16 cellular contexts compared by ENCODE assay signal in genomic region chr1:151159373-151159772, GRCh38. TPM values are rescaled to one million over a fixed set of nuclear protein-coding genes. Genes with fewer than 3 reads are reported as not detected.
DNase-seq lines count a peak whose midpoint lies in the region; ATAC-seq and TF ChIP-seq lines count a peak whose summit lies in the region.
"Had no signal": no experiment of that assay in that cellular context is flagged by ENCODE, and none has a peak within 500 bp of the region (broad histone marks: within the 10 kb centered on the region; RNA-seq: fewer than 3 reads in every experiment).

No MANE protein-coding gene starts in this region.

- peaks cover 74% of the 10 kb centered on the region for H3K4me1 Mint-ChIP-seq in CD8-positive, alpha-beta T cell (ENCODE audit: low read depth)
- peaks cover 67% of the 10 kb centered on the region for H3K4me1 Mint-ChIP-seq in activated CD8-positive, alpha-beta T cell treated with anti-CD3 and anti-CD28 coated beads, Interleukin-2, amount 10 ng/mL, durations not matched to agents 7 days and 5 days (ENCODE audit: low read depth)
- peaks cover 33 to 58% (median 48%) of the 10 kb centered on the region in 3 donors for H3K4me1 Mint-ChIP-seq in naive B cell

- H3K4me3 Mint-ChIP-seq in CD8-positive, alpha-beta T cell, result peak overlapping the region; percentile 97
- peak overlapping the region; percentile 16 for H3K4me3 Mint-ChIP-seq in activated CD8-positive, alpha-beta T cell treated with anti-CD3 and anti-CD28 coated beads, Interleukin-2, amount 10 ng/mL, durations not matched to agents 7 days and 5 days
- peak overlapping the region; percentile 0 to 100 (median 52) for H3K4me3 Mint-ChIP-seq in naive B cell

- peaks cover 55% of the 10 kb centered on the region for H3K36me3 Mint-ChIP-seq in CD8-positive, alpha-beta T cell
- peaks cover 47% of the 10 kb centered on the region for H3K36me3 Mint-ChIP-seq in activated CD8-positive, alpha-beta T cell treated with anti-CD3 and anti-CD28 coated beads, Interleukin-2, amount 10 ng/mL, durations not matched to agents 7 days and 5 days (ENCODE audit: low read depth)
- no peaks in the 10 kb centered on the region for H3K36me3 Mint-ChIP-seq in naive B cell

- H3K4me2 ChIP-seq in BLaER1, result peak overlapping the region; percentile 95

- H3K27ac Mint-ChIP-seq in CD8-positive, alpha-beta T cell, result peak overlapping the region; percentile 89
- peak overlapping the region; percentile 69 for H3K27ac Mint-ChIP-seq in activated CD8-positive, alpha-beta T cell treated with anti-CD3 and anti-CD28 coated beads, Interleukin-2, amount 10 ng/mL, durations not matched to agents 7 days and 5 days
- H3K27ac Mint-ChIP-seq in naive B cell, result peak overlapping the region in 5 of 6 donors; percentile 66 to 82 (median 78)

- H4K20me1 ChIP-seq in BLaER1, result no peaks in the 10 kb centered on the region

- intact Hi-C loops in CD8-positive, alpha-beta T cell (cut with DNase I, micrococcal nuclease), result loop anchor here (5.0 kb wide), 3 partner anchors 93 to 697 kb away; partner anchors contain the start of gene PSMD4 (in 1 of the 2)

- H3K27ac ChIP-seq in BLaER1, result peak overlapping the region; percentile 86
- peak overlapping the region; percentile 41 for H3K27ac ChIP-seq in CD8-positive, alpha-beta T cell (ENCODE audit: low read depth, low read length)
- H3K27ac ChIP-seq: RWPE1 had no signal

- CTCF ChIA-PET in CD8-positive, alpha-beta T cell (lab: Charles Lee), result interaction anchor here (0.5 to 9.9 kb wide), 2 partner anchors 59 to 137 kb away, joined by 4 to 204 read pairs; no protein-coding TSS in a partner anchor
- CTCF ChIA-PET in activated CD8-positive, alpha-beta T cell treated with anti-CD3 and anti-CD28 coated beads, Interleukin-2, amount 10 ng/mL, durations not matched to agents 7 days and 5 days (lab: Charles Lee), result interaction anchor here (1.1 to 13.1 kb wide), 4 partner anchors 45 to 134 kb away, joined by 3 to 337 read pairs (median 28); partner anchors contain the start of gene CDC42SE1

- peak overlapping the region; percentile 34; the same call in 1 of the 2 replicates for H3K9ac ChIP-seq in BLaER1

- H3K27me3 ChIP-seq in BLaER1, result no peaks in the 10 kb centered on the region
- H3K27me3 ChIP-seq in CD8-positive, alpha-beta T cell (ENCODE audit: insufficient read depth, low read length), result no peaks in the 10 kb centered on the region

- TF ChIP-seq CTCF in CD8-positive, alpha-beta T cell (IDR thresholded peaks at IDR 0.05), result no peak

- no peaks in the 10 kb centered on the region for H3K9me3 ChIP-seq in BLaER1
- H3K9me3 ChIP-seq in CD8-positive, alpha-beta T cell (ENCODE audit: low read length), result no peaks in the 10 kb centered on the region
- H3K9me3 ChIP-seq: thoracic aorta had no signal

- peaks cover 64% of the 10 kb centered on the region for H3K4me1 ChIP-seq in BLaER1
- H3K4me1 ChIP-seq in CD8-positive, alpha-beta T cell (ENCODE audit: insufficient read depth, low read length), result peaks cover 42% of the 10 kb centered on the region

- no peak for DNase-seq in CD8-positive, alpha-beta T cell
- no peak for DNase-seq in activated CD8-positive, alpha-beta T cell treated with anti-CD3 and anti-CD28 coated beads, Interleukin-2, amount 10 ng/mL, durations not matched to agents 7 days and 5 days
- no peak for DNase-seq in naive B cell
- no peak for DNase-seq in KG1 (lab: John Stamatoyannopoulos, UW)
- no peak for DNase-seq in stimulated activated CD4-positive, alpha-beta T cell treated with anti-CD3 and anti-CD28 coated beads, Interleukin-2, amount 100 ng/mL, for 48 hours
- DNase-seq: activated T-cell treated with anti-CD3 and anti-CD28 coated beads, Interleukin-2, amount 50 U/mL, for 4 hours; erythroblast; mesenchymal stem cell; NCI-H526 had no signal

- no peaks in the 10 kb centered on the region for H3K27me3 Mint-ChIP-seq in CD8-positive, alpha-beta T cell (ENCODE audit: low read depth)
- H3K27me3 Mint-ChIP-seq in activated CD8-positive, alpha-beta T cell treated with anti-CD3 and anti-CD28 coated beads, Interleukin-2, amount 10 ng/mL, durations not matched to agents 7 days and 5 days (ENCODE audit: low read depth), result no peaks in the 10 kb centered on the region
- no peaks in the 10 kb centered on the region for H3K27me3 Mint-ChIP-seq in naive B cell

- H3K4me3 ChIP-seq in BLaER1, result 0 out of 2 replicates have a peak overlapping the region, but pooled peaks have one; percentile 40
- H3K4me3 ChIP-seq in CD8-positive, alpha-beta T cell (ENCODE audit: low read depth, low read length), result peak overlapping the region; percentile 11
- H3K4me3 ChIP-seq: thoracic aorta had no signal

- H3K9me3 Mint-ChIP-seq in CD8-positive, alpha-beta T cell, result no peaks in the 10 kb centered on the region
- no peaks in the 10 kb centered on the region for H3K9me3 Mint-ChIP-seq in activated CD8-positive, alpha-beta T cell treated with anti-CD3 and anti-CD28 coated beads, Interleukin-2, amount 10 ng/mL, durations not matched to agents 7 days and 5 days (ENCODE audit: insufficient read depth)
- no peaks in the 10 kb centered on the region for H3K9me3 Mint-ChIP-seq in naive B cell
- H3K9me3 Mint-ChIP-seq: activated T-cell treated with anti-CD3 and anti-CD28 coated beads, Interleukin-2, amount 50 U/mL, for 4 hours had no signal

- POLR2A ChIA-PET in CD8-positive, alpha-beta T cell (lab: Charles Lee), result interaction anchor here (1.0 to 4.3 kb wide), 3 partner anchors 19 to 102 kb away, joined by 3 to 20 read pairs (median 4); no protein-coding TSS in a partner anchor
- POLR2A ChIA-PET in activated CD8-positive, alpha-beta T cell treated with anti-CD3 and anti-CD28 coated beads, Interleukin-2, amount 10 ng/mL, durations not matched to agents 7 days and 5 days (lab: Charles Lee), result interaction anchor here (1.5 to 1.6 kb wide), 2 partner anchors 30 to 122 kb away, joined by 4 to 5 read pairs; partner anchors contain the start of genes VPS72 and ZNF687

- no peak for ATAC-seq in CD8-positive, alpha-beta T cell
- no peak for ATAC-seq in activated CD8-positive, alpha-beta T cell treated with anti-CD3 and anti-CD28 coated beads, Interleukin-2, amount 10 ng/mL, durations not matched to agents 7 days and 5 days
- ATAC-seq in naive B cell (ENCODE audit: low read depth in 2 of 2), result no peak
- no peak for ATAC-seq in HG03159 (IDR thresholded peaks at IDR 0.05; ENCODE audit: unreplicated experiment)
- ATAC-seq in GM19351 (IDR thresholded peaks at IDR 0.05; ENCODE audit: unreplicated experiment), result no peak
- ATAC-seq: activated T-cell treated with anti-CD3 and anti-CD28 coated beads, Interleukin-2, amount 50 U/mL, for 4 hours had no signal

- H3K36me3 ChIP-seq in BLaER1, result peaks cover 19% of the 10 kb centered on the region
- H3K36me3 ChIP-seq in CD8-positive, alpha-beta T cell (ENCODE audit: insufficient read depth, low read length), result peaks cover 12% of the 10 kb centered on the region

RNA-seq across cellular contexts. Expression of gene TNFAIP8L2, which starts 2.9 kb away (rescaled TPM):
- total RNA-seq in CD8-positive, alpha-beta T cell, result under 1 TPM; 0.62 to 0.86 TPM
- 10 to 100 TPM; 18.5 to 20.0 TPM for total RNA-seq in activated CD8-positive, alpha-beta T cell treated with anti-CD3 and anti-CD28 coated beads, Interleukin-2, amount 10 ng/mL, durations not matched to agents 7 days and 5 days
- polyA plus RNA-seq in naive B cell (ENCODE audit: low read depth in 6 of 6), result 10 to 100 TPM in 2 of 6 donors, 1 to 10 TPM in 3, not detected in 1; 5.0 to 15.6 (median 8.3) TPM
- total RNA-seq: renal cortical epithelial cell had no signal

RNA-seq across cellular contexts. Expression of gene LYSMD1, which starts 6.3 kb away (rescaled TPM):
- under 1 TPM; 0.49 to 0.94 TPM for total RNA-seq in CD8-positive, alpha-beta T cell
- 1 to 10 TPM; 3.7 to 4.3 TPM for total RNA-seq in activated CD8-positive, alpha-beta T cell treated with anti-CD3 and anti-CD28 coated beads, Interleukin-2, amount 10 ng/mL, durations not matched to agents 7 days and 5 days
- polyA plus RNA-seq in naive B cell (ENCODE audit: low read depth in 6 of 6), result 1 to 10 TPM in 1 of 6 donors, under 1 TPM in 4, not detected in 1; 0.25 to 1.1 (median 0.60) TPM

RNA-seq across cellular contexts. Expression of gene SCNM1, which starts 6.6 kb away (rescaled TPM):
- 10 to 100 TPM; 35.0 to 40.4 TPM for total RNA-seq in CD8-positive, alpha-beta T cell
- 10 to 100 TPM; 53.0 to 55.9 TPM for total RNA-seq in activated CD8-positive, alpha-beta T cell treated with anti-CD3 and anti-CD28 coated beads, Interleukin-2, amount 10 ng/mL, durations not matched to agents 7 days and 5 days
- 10 to 100 TPM; 62.2 to 96.1 (median 71.2) TPM for polyA plus RNA-seq in naive B cell (ENCODE audit: low read depth in 6 of 6)

RNA-seq across cellular contexts. Expression of gene SEMA6C, which starts 12.9 kb away (rescaled TPM):
- 1 to 10 TPM; 2.0 to 3.0 TPM for total RNA-seq in CD8-positive, alpha-beta T cell
- total RNA-seq in activated CD8-positive, alpha-beta T cell treated with anti-CD3 and anti-CD28 coated beads, Interleukin-2, amount 10 ng/mL, durations not matched to agents 7 days and 5 days, result 1 to 10 TPM; 1.9 to 2.2 TPM
- polyA plus RNA-seq in naive B cell (ENCODE audit: low read depth in 6 of 6), result not detected

RNA-seq across cellular contexts. Expression of gene TMOD4, which starts 16.4 kb away (rescaled TPM):
- total RNA-seq in CD8-positive, alpha-beta T cell, result 1 to 10 TPM in 1 of 2 experiments, under 1 TPM in 1; 0.98 to 1.7 TPM
- total RNA-seq in activated CD8-positive, alpha-beta T cell treated with anti-CD3 and anti-CD28 coated beads, Interleukin-2, amount 10 ng/mL, durations not matched to agents 7 days and 5 days, result 1 to 10 TPM; 2.2 to 3.4 TPM
- 1 to 10 TPM in 1 of 6 donors, under 1 TPM in 2, not detected in 3; 0.32 to 1.2 (median 0.53) TPM for polyA plus RNA-seq in naive B cell (ENCODE audit: low read depth in 6 of 6)
- total RNA-seq: cardiac septum, renal cortical epithelial cell, thoracic aorta had no signal

Comparison
In these comparisons a context has a peak if more than half of its experiments do, and no peak if none do; other contexts are left out.
1. H3K4me3 Mint-ChIP-seq: peak in every context shown above with its lines; median percentile 97 in CD8-positive, alpha-beta T cell; 52 in naive B cell; 16 in activated CD8-positive, alpha-beta T cell treated with anti-CD3 and anti-CD28 coated beads, Interleukin-2, amount 10 ng/mL, durations not matched to agents 7 days and 5 days.
2. RNA of gene TNFAIP8L2, which starts 2.9 kb away (total RNA-seq): 18.5 to 20.0 TPM in activated CD8-positive, alpha-beta T cell treated with anti-CD3 and anti-CD28 coated beads, Interleukin-2, amount 10 ng/mL, durations not matched to agents 7 days and 5 days; 0.62 to 0.86 TPM in CD8-positive, alpha-beta T cell; every median in the first group is over 10 times any median in the second.
3. Peak in every context shown above with its lines, with median percentiles within 50 percentile points of each other: H3K27ac Mint-ChIP-seq.